In the genomic region with DNA sequence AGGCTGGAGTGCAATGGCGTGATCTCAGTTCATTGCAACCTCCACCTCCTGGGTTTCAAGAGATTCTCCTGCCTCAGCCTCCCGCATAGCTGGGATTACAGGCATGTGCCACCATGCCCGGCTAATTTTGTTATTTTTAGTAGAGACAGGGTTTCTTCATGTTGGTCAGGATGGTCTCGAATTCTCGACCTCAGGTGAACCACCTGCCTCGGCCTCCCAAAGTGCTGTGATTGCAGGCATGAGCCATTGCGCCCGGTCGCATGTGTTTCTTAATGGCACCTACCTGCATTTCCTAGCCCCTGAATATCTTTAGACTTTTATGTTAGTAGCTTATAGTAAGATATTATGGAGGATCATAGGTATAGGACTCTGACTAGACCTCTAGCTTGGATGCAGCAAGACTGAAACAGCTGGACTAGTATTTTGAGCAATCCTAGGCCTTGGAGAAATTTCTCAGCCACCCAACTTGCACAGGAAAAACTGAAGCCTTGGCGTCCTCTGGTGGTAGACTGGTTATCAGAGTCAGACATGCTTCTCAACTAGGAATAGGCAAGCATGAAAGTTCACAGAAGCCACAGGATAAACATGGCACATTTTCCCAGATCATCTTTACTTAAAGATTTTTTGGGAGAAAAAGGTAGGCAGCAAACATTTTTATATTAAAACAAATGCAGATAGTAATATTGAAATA, we compare ENCODE assay signal across 9 cellular contexts. TPM values are rescaled to one million over a fixed set of nuclear protein-coding genes. Genes with fewer than 3 reads are reported as not detected.
DNase-seq lines count a peak whose midpoint lies in the region; ATAC-seq and TF ChIP-seq lines count a peak whose summit lies in the region.
"Had no signal": no experiment of that assay in that cellular context is flagged by ENCODE, and none has a peak within 500 bp of the region (broad histone marks: within the 10 kb centered on the region; RNA-seq: fewer than 3 reads in every experiment).

No MANE protein-coding gene starts in this region.

- intact Hi-C loops in IMR-90 (cut with micrococcal nuclease), result loop anchor here (1.0 to 5.0 kb wide), 4 partner anchors 38 to 243 kb away; a partner anchor contains a TSS
- intact Hi-C loops in activated T-helper 2 cell treated with anti-CD3 and anti-CD28 coated beads, Interferon-gamma antibody, Interleukin-2, Interleukin-4, amounts not matched to agents 10 μg/mL and 5 μg/mL and 100 μg/mL, durations not matched to agents 14 hours and 24 hours and 36 hours (cut with micrococcal nuclease), result loop anchor here (10.0 kb wide), 1 partner anchor 62 kb away; a partner anchor contains a TSS

- H3K4me3 Mint-ChIP-seq in activated T-helper 2 cell treated with anti-CD3 and anti-CD28 coated beads, Interferon-gamma antibody, Interleukin-2, Interleukin-4, amounts not matched to agents 10 μg/mL and 5 μg/mL and 100 μg/mL, durations not matched to agents 14 hours and 24 hours and 36 hours (ENCODE audit: low read depth), result no peak overlapping the region

- no peak overlapping the region for H2BK15ac ChIP-seq in IMR-90 (ENCODE audit: low read depth, low read length)

- H3K4me3 ChIP-seq in IMR-90 (ENCODE audit: insufficient read depth, low read depth, low read length), result no peak overlapping the region
- no peak overlapping the region for H3K4me3 ChIP-seq in fibroblast of the aortic adventitia (ENCODE audit: low read depth, low read length)
- H3K4me3 ChIP-seq in osteoblast (ENCODE audit: insufficient read depth, low read length), result no peak overlapping the region
- H3K4me3 ChIP-seq: BLaER1 treated with 17β-estradiol and CSF1 and Interleukin-3, amounts not matched to agents 10 nM and 100 nM had no signal

- no peak overlapping the region for H3K9ac ChIP-seq in IMR-90 (ENCODE audit: low read depth, low read length)

- H4K20me1 ChIP-seq in IMR-90 (ENCODE audit: insufficient read depth, low read length) (peaks cover 9% of the 10 kb centered on the region), osteoblast (ENCODE audit: insufficient read depth, low read length) (no peaks in the 10 kb centered on the region)

- H3K14ac ChIP-seq in IMR-90 (replicated peaks; ENCODE audit: low read depth, low read length), result no peak overlapping the region

- H3K9me3 Mint-ChIP-seq in activated T-helper 2 cell treated with anti-CD3 and anti-CD28 coated beads, Interferon-gamma antibody, Interleukin-2, Interleukin-4, amounts not matched to agents 10 μg/mL and 5 μg/mL and 100 μg/mL, durations not matched to agents 14 hours and 24 hours and 36 hours, result no peaks in the 10 kb centered on the region

- H3K27me3 ChIP-seq in IMR-90 (ENCODE audit: control insufficient read depth, insufficient read depth, low read length) (no peaks in the 10 kb centered on the region), osteoblast (ENCODE audit: insufficient read depth, low read length) (no peaks in the 10 kb centered on the region)
- H3K27me3 ChIP-seq: BLaER1 treated with 17β-estradiol and CSF1 and Interleukin-3, amounts not matched to agents 10 nM and 100 nM had no signal

- no peak overlapping the region for H3K56ac ChIP-seq in IMR-90 (ENCODE audit: extremely low read depth, insufficient read depth, low read length)

- TF ChIP-seq RAD21 in IMR-90 (IDR thresholded peaks at IDR 0.05; ENCODE audit: low read length), result peak; percentile 96

- H2AK9ac ChIP-seq in IMR-90 (replicated peaks; ENCODE audit: low read depth, low read length, poor library complexity), result no peak overlapping the region

- H3K9me3 ChIP-seq in IMR-90 (ENCODE audit: control insufficient read depth, insufficient read depth, low read length) (no peaks in the 10 kb centered on the region), osteoblast (ENCODE audit: low read depth, low read length) (no peaks in the 10 kb centered on the region)
- H3K9me3 ChIP-seq: BLaER1 treated with 17β-estradiol and CSF1 and Interleukin-3, amounts not matched to agents 10 nM and 100 nM had no signal

- peaks cover 4% of the 10 kb centered on the region for H3K4me1 ChIP-seq in IMR-90 (ENCODE audit: control insufficient read depth, insufficient read depth, low read length)
- peaks cover 15% of the 10 kb centered on the region for H3K4me1 ChIP-seq in osteoblast (ENCODE audit: insufficient read depth, low read length)

- no peak overlapping the region for H3K27ac Mint-ChIP-seq in activated T-helper 2 cell treated with anti-CD3 and anti-CD28 coated beads, Interferon-gamma antibody, Interleukin-2, Interleukin-4, amounts not matched to agents 10 μg/mL and 5 μg/mL and 100 μg/mL, durations not matched to agents 14 hours and 24 hours and 36 hours

- TF ChIP-seq CTCF in IMR-90 (conservative IDR thresholded peaks at IDR 0.05; ENCODE audit: low read depth, low read length) (peak; percentile 96), fibroblast of the aortic adventitia (IDR thresholded peaks at IDR 0.05; ENCODE audit: insufficient read depth, low read length) (peak; percentile 99), osteoblast (IDR thresholded peaks at IDR 0.05; ENCODE audit: extremely low read depth, low read depth, low read length) (peak; percentile 98)

- H4K91ac ChIP-seq in IMR-90 (ENCODE audit: insufficient read depth, low read depth, low read length), result no peak overlapping the region

- POLR2A ChIA-PET in IMR-90 (lab: Charles Lee; ENCODE audit: unreplicated experiment), result interaction anchor here (0.7 kb wide), 1 partner anchor 88 kb away, joined by 3 read pairs; no protein-coding TSS in a partner anchor

- H3K4me2 ChIP-seq in IMR-90 (ENCODE audit: low read depth, low read length), result peak overlapping the region; percentile 54; the same call in 1 of the 2 replicates
- peak overlapping the region; percentile 34 for H3K4me2 ChIP-seq in osteoblast (ENCODE audit: insufficient read depth, low read length)

- WGBS in IMR-90 (ENCODE audit: extremely low coverage in 2 of 2, insufficient read length in 1 of 2), 2 experiments, result 100% methylated on average over 4 of the region's 10 CpGs; no CpG with 5 or more reads in 1 of the 2 experiments

- no peak overlapping the region for H4K8ac ChIP-seq in IMR-90 (ENCODE audit: low read depth in 2 of 2, low read length in 2 of 2)

- H3K27ac ChIP-seq in IMR-90 (ENCODE audit: insufficient read depth, low read length) (no peak overlapping the region), osteoblast (ENCODE audit: low read depth, low read length) (peak overlapping the region; percentile 6)
- H3K27ac ChIP-seq: BLaER1 treated with 17β-estradiol and CSF1 and Interleukin-3, amounts not matched to agents 10 nM and 100 nM had no signal

- DNase-seq in NCI-H1417 (lab: John Stamatoyannopoulos, UW), result peak in 2 of 3 experiments; percentile 4 to 56
- DNase-seq in NCI-H1417 treated with DMSO at 0.1 percent for 48 hours (lab: John Stamatoyannopoulos, UW), result no peak
- peak; percentile 85 for DNase-seq in IMR-90
- peak; percentile 80 for DNase-seq in SK-MEL-5 (ENCODE audit: low read depth, low spot score)
- DNase-seq in fibroblast of the aortic adventitia (ENCODE audit: low read depth), result peak; percentile 90
- no peak for DNase-seq in osteoblast (ENCODE audit: insufficient read length, low spot score, missing footprints)
- DNase-seq in activated T-helper 2 cell treated with anti-CD3 and anti-CD28 coated beads, Interferon-gamma antibody, Interleukin-2, Interleukin-4, amounts not matched to agents 10 μg/mL and 5 μg/mL and 100 μg/mL, durations not matched to agents 14 hours and 24 hours and 36 hours (ENCODE audit: low spot score), result no peak
- no peak for DNase-seq in activated effector memory CD4-positive, alpha-beta T cell treated with Interleukin-2 at 50 U/mL for 16 hours

- peak; percentile 96 for ATAC-seq in IMR-90 (ENCODE audit: low read depth)

- BruUV-seq in IMR-90 (replicated peaks; lab: Mats Ljungman, UMichigan), result no TSS peak

- no peaks in the 10 kb centered on the region for H3K79me2 ChIP-seq in osteoblast (ENCODE audit: insufficient read depth, low read length)

- in situ Hi-C loops in IMR-90 (cut with MboI; ENCODE audit: low sequenced_read_pairs), result loop anchor here (10.0 kb wide), 1 partner anchor 132 kb away; no protein-coding TSS in a partner anchor
- in situ Hi-C loops in SK-MEL-5 (cut with HindIII; ENCODE audit: low pct_unique_long_range_greater_than_20kb, low sequenced_read_pairs), result no loop called here

- no peak overlapping the region for H3K18ac ChIP-seq in IMR-90 (ENCODE audit: low read depth, low read length)

- dilution Hi-C loops in IMR-90 (cut with HindIII; ENCODE audit: low sequenced_read_pairs, unreplicated experiment), result no loop called here

- no peaks in the 10 kb centered on the region for H3K9me1 ChIP-seq in IMR-90 (ENCODE audit: insufficient read depth, low read length)

- no peak overlapping the region for H3K23ac ChIP-seq in IMR-90 (ENCODE audit: low read depth, low read length)

- H3K79me1 ChIP-seq in IMR-90 (ENCODE audit: low read depth in 1 of 2, low read length in 2 of 2), result peaks cover 0 to 6% of the 10 kb centered on the region in 2 experiments; a peak in 1 of 4 replicates

- H2BK120ac ChIP-seq in IMR-90 (ENCODE audit: low read depth, low read length), result no peak overlapping the region

- no peak overlapping the region for H4K5ac ChIP-seq in IMR-90 (ENCODE audit: low read depth, low read length)

- TF ChIP-seq POLR2A in IMR-90 (IDR thresholded peaks at IDR 0.05; ENCODE audit: low read depth, low read length), result 0 out of 2 replicates have a peak, but pooled peaks have one; percentile 39

- H2BK20ac ChIP-seq in IMR-90 (ENCODE audit: low read depth, low read length), result no peak overlapping the region

- peaks cover 5% of the 10 kb centered on the region for H3K4me1 Mint-ChIP-seq in activated T-helper 2 cell treated with anti-CD3 and anti-CD28 coated beads, Interferon-gamma antibody, Interleukin-2, Interleukin-4, amounts not matched to agents 10 μg/mL and 5 μg/mL and 100 μg/mL, durations not matched to agents 14 hours and 24 hours and 36 hours (ENCODE audit: low read depth)

- H2AK5ac ChIP-seq in IMR-90 (ENCODE audit: low read depth, low read length), result no peak overlapping the region

- no peak overlapping the region for H3K4ac ChIP-seq in IMR-90 (ENCODE audit: low read depth, low read length)

- peak overlapping the region; percentile 36 for H2BK5ac ChIP-seq in IMR-90 (ENCODE audit: low read depth, low read length, poor library complexity, severe bottlenecking)

- H3K36me3 ChIP-seq in IMR-90 (ENCODE audit: control insufficient read depth, insufficient read depth, low read length) (peaks cover 7% of the 10 kb centered on the region), osteoblast (ENCODE audit: insufficient read depth, low read length) (peaks cover 25% of the 10 kb centered on the region)

- CTCF ChIA-PET in IMR-90 (lab: Yijun Ruan, JAX), result interaction anchor here (0.6 to 1.6 kb wide), 8 partner anchors 10 to 243 kb away, joined by 3 to 9 read pairs (median 4); a partner anchor contains a TSS

- H3K36me3 Mint-ChIP-seq in activated T-helper 2 cell treated with anti-CD3 and anti-CD28 coated beads, Interferon-gamma antibody, Interleukin-2, Interleukin-4, amounts not matched to agents 10 μg/mL and 5 μg/mL and 100 μg/mL, durations not matched to agents 14 hours and 24 hours and 36 hours (ENCODE audit: low read depth), result peaks cover 33% of the 10 kb centered on the region

- no peaks in the 10 kb centered on the region for H3K27me3 Mint-ChIP-seq in activated T-helper 2 cell treated with anti-CD3 and anti-CD28 coated beads, Interferon-gamma antibody, Interleukin-2, Interleukin-4, amounts not matched to agents 10 μg/mL and 5 μg/mL and 100 μg/mL, durations not matched to agents 14 hours and 24 hours and 36 hours (ENCODE audit: low read depth)

- H2AFZ ChIP-seq in IMR-90 (replicated peaks; ENCODE audit: low read length, poor library complexity), result no peak overlapping the region
- no peak overlapping the region for H2AFZ ChIP-seq in osteoblast (ENCODE audit: low read length)

RNA-seq across cellular contexts. Expression of a gene that starts 22.7 kb away (rescaled TPM):
- under 0.01 TPM in 1 of 2 replicates, not detected in the other for total RNA-seq in IMR-90 (2012; rRNA removed)
- polyA plus RNA-seq in IMR-90 (2012; rRNA removed), result 0.12 and 0.16 TPM in 2 replicates
- polyA plus RNA-seq in IMR-90 (2012; cell fraction: cytosol; rRNA removed), result 0.03 and 0.45 TPM in 2 replicates
- 0.31 and 0.89 TPM in 2 replicates for polyA plus RNA-seq in IMR-90 (2012; cell fraction: nucleus; rRNA removed; ENCODE audit: low replicate concordance)
- not detected in 2 replicates for total RNA-seq in SK-MEL-5 (2014; rRNA removed; shearing (Covaris generic))
- polyA plus RNA-seq in SK-MEL-5 (2015; cell fraction: cytosol; rRNA removed), result 0.13 TPM in 1 of 2 replicates, not detected in the other
- not detected in 2 replicates for polyA plus RNA-seq in SK-MEL-5 (2015; cell fraction: nucleus; rRNA removed)
- total RNA-seq in fibroblast of the aortic adventitia (ENCODE audit: low replicate concordance), result not detected in 2 replicates
- total RNA-seq in osteoblast, result 0.36 TPM in 1 of 2 replicates, not detected in the other
- 0.21 and 0.30 TPM in 2 replicates for total RNA-seq in activated T-helper 2 cell treated with anti-CD3 and anti-CD28 coated beads, Interferon-gamma antibody, Interleukin-2, Interleukin-4, amounts not matched to agents 10 μg/mL and 5 μg/mL and 100 μg/mL, durations not matched to agents 14 hours and 24 hours and 36 hours

RNA-seq across cellular contexts. Expression of a gene that starts 25.5 kb away (rescaled TPM):
- total RNA-seq in IMR-90 (2012; rRNA removed) (163 and 207 TPM in 2 replicates), fibroblast of the aortic adventitia (ENCODE audit: low replicate concordance) (88.1 and 187 TPM in 2 replicates), osteoblast (69.5 and 74.9 TPM in 2 replicates)
- 103 and 115 TPM in 2 replicates for polyA plus RNA-seq in IMR-90 (2012; rRNA removed)
- polyA plus RNA-seq in IMR-90 (2012; cell fraction: cytosol; rRNA removed), result 47.0 and 110 TPM in 2 replicates
- polyA plus RNA-seq in IMR-90 (2012; cell fraction: nucleus; rRNA removed; ENCODE audit: low replicate concordance), result 21.1 and 39.2 TPM in 2 replicates
- total RNA-seq in SK-MEL-5 (2014; rRNA removed; shearing (Covaris generic)), result 154 and 227 TPM in 2 replicates
- 121 and 157 TPM in 2 replicates for polyA plus RNA-seq in SK-MEL-5 (2015; cell fraction: cytosol; rRNA removed)
- 57.9 and 80.3 TPM in 2 replicates for polyA plus RNA-seq in SK-MEL-5 (2015; cell fraction: nucleus; rRNA removed)
- 124 and 131 TPM in 2 replicates for total RNA-seq in activated T-helper 2 cell treated with anti-CD3 and anti-CD28 coated beads, Interferon-gamma antibody, Interleukin-2, Interleukin-4, amounts not matched to agents 10 μg/mL and 5 μg/mL and 100 μg/mL, durations not matched to agents 14 hours and 24 hours and 36 hours

RNA-seq across cellular contexts. Expression of a gene that starts 30.4 kb away (rescaled TPM):
- not detected in 2 replicates for total RNA-seq in IMR-90 (2012; rRNA removed)
- not detected in 2 replicates for polyA plus RNA-seq in IMR-90 (2012; rRNA removed)
- polyA plus RNA-seq in IMR-90 (2012; cell fraction: cytosol; rRNA removed), result 0.02 TPM in 1 of 2 replicates, not detected in the other
- 0.14 and 0.29 TPM in 2 replicates for polyA plus RNA-seq in IMR-90 (2012; cell fraction: nucleus; rRNA removed; ENCODE audit: low replicate concordance)
- total RNA-seq in SK-MEL-5 (2014; rRNA removed; shearing (Covaris generic)), result 0.63 and 0.85 TPM in 2 replicates
- 0.86 and 1.5 TPM in 2 replicates for polyA plus RNA-seq in SK-MEL-5 (2015; cell fraction: cytosol; rRNA removed)
- polyA plus RNA-seq in SK-MEL-5 (2015; cell fraction: nucleus; rRNA removed), result 2.7 and 4.4 TPM in 2 replicates
- total RNA-seq in fibroblast of the aortic adventitia (ENCODE audit: low replicate concordance), result not detected in 2 replicates
- total RNA-seq in osteoblast, result not detected in 2 replicates
- 0.25 and 0.39 TPM in 2 replicates for total RNA-seq in activated T-helper 2 cell treated with anti-CD3 and anti-CD28 coated beads, Interferon-gamma antibody, Interleukin-2, Interleukin-4, amounts not matched to agents 10 μg/mL and 5 μg/mL and 100 μg/mL, durations not matched to agents 14 hours and 24 hours and 36 hours

RNA-seq across cellular contexts. Expression of a gene that starts 38.0 kb away (rescaled TPM):
- 77.1 and 79.7 TPM in 2 replicates for total RNA-seq in IMR-90 (2012; rRNA removed)
- 108 and 114 TPM in 2 replicates for polyA plus RNA-seq in IMR-90 (2012; rRNA removed)
- 158 and 196 TPM in 2 replicates for polyA plus RNA-seq in IMR-90 (2012; cell fraction: cytosol; rRNA removed)
- polyA plus RNA-seq in IMR-90 (2012; cell fraction: nucleus; rRNA removed; ENCODE audit: low replicate concordance), result 127 and 140 TPM in 2 replicates
- 134 and 156 TPM in 2 replicates for total RNA-seq in SK-MEL-5 (2014; rRNA removed; shearing (Covaris generic))
- 156 and 192 TPM in 2 replicates for polyA plus RNA-seq in SK-MEL-5 (2015; cell fraction: cytosol; rRNA removed)
- polyA plus RNA-seq in SK-MEL-5 (2015; cell fraction: nucleus; rRNA removed), result 197 and 275 TPM in 2 replicates
- 56.5 and 157 TPM in 2 replicates for total RNA-seq in fibroblast of the aortic adventitia (ENCODE audit: low replicate concordance)
- total RNA-seq in osteoblast, result 55.0 and 56.9 TPM in 2 replicates
- 132 and 142 TPM in 2 replicates for total RNA-seq in activated T-helper 2 cell treated with anti-CD3 and anti-CD28 coated beads, Interferon-gamma antibody, Interleukin-2, Interleukin-4, amounts not matched to agents 10 μg/mL and 5 μg/mL and 100 μg/mL, durations not matched to agents 14 hours and 24 hours and 36 hours

RNA-seq across cellular contexts. Expression of a gene that starts 38.1 kb away (rescaled TPM):
- total RNA-seq in IMR-90 (2012; rRNA removed) (37.2 and 41.6 TPM in 2 replicates), fibroblast of the aortic adventitia (ENCODE audit: low replicate concordance) (28.4 and 29.9 TPM in 2 replicates), osteoblast (26.8 and 28.3 TPM in 2 replicates)
- 12.2 and 14.9 TPM in 2 replicates for polyA plus RNA-seq in IMR-90 (2012; rRNA removed)
- 9.1 and 21.9 TPM in 2 replicates for polyA plus RNA-seq in IMR-90 (2012; cell fraction: cytosol; rRNA removed)
- polyA plus RNA-seq in IMR-90 (2012; cell fraction: nucleus; rRNA removed; ENCODE audit: low replicate concordance), result 6.9 and 10.5 TPM in 2 replicates
- total RNA-seq in SK-MEL-5 (2014; rRNA removed; shearing (Covaris generic)), result 26.1 and 26.5 TPM in 2 replicates
- polyA plus RNA-seq in SK-MEL-5 (2015; cell fraction: cytosol; rRNA removed), result 21.9 and 24.5 TPM in 2 replicates
- 9.6 and 12.5 TPM in 2 replicates for polyA plus RNA-seq in SK-MEL-5 (2015; cell fraction: nucleus; rRNA removed)
- 14.2 and 15.3 TPM in 2 replicates for total RNA-seq in activated T-helper 2 cell treated with anti-CD3 and anti-CD28 coated beads, Interferon-gamma antibody, Interleukin-2, Interleukin-4, amounts not matched to agents 10 μg/mL and 5 μg/mL and 100 μg/mL, durations not matched to agents 14 hours and 24 hours and 36 hours

Comparison
In these comparisons a context has a peak if more than half of its experiments do, and no peak if none do; other contexts are left out.
1. DNase-seq: peak in NCI-H1417 (2 of 3), IMR-90 (single experiment), SK-MEL-5 (single experiment) and fibroblast of the aortic adventitia (single experiment); none in NCI-H1417 treated with DMSO at 0.1 percent for 48 hours (single experiment), osteoblast (single experiment), activated T-helper 2 cell treated with anti-CD3 and anti-CD28 coated beads, Interferon-gamma antibody, Interleukin-2, Interleukin-4, amounts not matched to agents 10 μg/mL and 5 μg/mL and 100 μg/mL, durations not matched to agents 14 hours and 24 hours and 36 hours (single experiment) and activated effector memory CD4-positive, alpha-beta T cell treated with Interleukin-2 at 50 U/mL for 16 hours (single experiment).
2. Peak in every context shown above with its lines, with median percentiles within 50 percentile points of each other: CTCF ChIP-seq.